ENCODE assay signal across 8 cellular contexts in the genomic region with DNA sequence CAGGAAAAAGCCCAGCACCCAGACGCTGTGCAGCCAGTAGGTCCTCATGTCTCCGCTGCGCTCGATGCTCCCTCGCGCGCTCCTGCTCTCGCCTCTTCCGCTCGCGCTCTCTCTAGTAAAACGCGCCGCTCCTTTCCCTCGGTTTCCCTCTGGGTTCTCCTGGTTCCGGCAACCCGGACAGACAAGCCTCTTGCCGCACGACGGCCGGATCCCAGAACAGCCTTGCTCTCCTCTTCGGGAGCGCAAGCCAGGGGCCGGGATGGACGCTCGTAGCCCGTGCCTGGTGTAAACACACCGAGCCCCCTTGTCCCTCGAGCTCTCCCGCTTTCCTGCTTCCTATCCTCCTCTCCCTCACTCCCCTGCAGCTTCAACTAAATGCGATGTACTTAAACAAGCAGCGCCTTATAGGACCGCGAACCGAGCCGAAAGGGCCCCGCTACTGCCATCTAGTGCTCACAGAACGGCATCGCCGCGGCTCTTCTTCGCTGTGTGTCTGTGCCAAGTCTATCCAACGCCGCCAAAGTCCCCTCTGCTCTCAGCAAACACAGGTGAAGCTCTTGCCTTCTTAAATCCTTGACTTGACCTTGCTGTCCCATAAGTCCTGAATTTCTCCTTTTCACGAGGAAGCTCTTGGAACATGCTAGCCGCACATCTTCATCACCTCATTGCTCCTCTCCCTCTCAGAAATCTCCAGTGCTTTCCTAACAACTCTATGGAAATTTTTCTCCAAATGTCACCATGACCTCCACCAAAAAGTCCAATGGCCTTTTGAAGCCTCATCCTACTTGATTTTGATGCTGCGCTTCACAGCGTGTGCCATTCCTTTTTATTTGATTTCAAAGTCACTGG.
DNase-seq lines count a peak whose midpoint lies in the region; ATAC-seq and TF ChIP-seq lines count a peak whose summit lies in the region.

No MANE protein-coding gene starts in this region.

- no TSS peak for BruUV-seq in Caco-2 (replicated peaks; lab: Mats Ljungman, UMichigan)

- no peak for TF ChIP-seq POLR2A in esophagus squamous epithelium (IDR thresholded peaks at IDR 0.05)

- H3K27me3 ChIP-seq in Caco-2 (replicated peaks; ENCODE audit: control insufficient read depth, insufficient read depth, low read length) (no peaks in the 10 kb centered on the region), esophagus squamous epithelium (peaks cover 0 to 42% (median 0%) of the 10 kb centered on the region in 4 donors)

- peak; percentile 28 to 40 for DNase-seq in Caco-2
- DNase-seq in NCI-H345 treated with DMSO at 0.1 percent for 48 hours (lab: John Stamatoyannopoulos, UW; ENCODE audit: unreplicated experiment) = peak; percentile 56
- DNase-seq in activated CD4-positive, alpha-beta memory T cell treated with anti-CD3 and anti-CD28 coated beads, Interleukin-2, amount 10 ng/mL, durations not matched to agents 7 days and 5 days = peak; percentile 52
- no peak for DNase-seq in esophagus squamous epithelium (lab: John Stamatoyannopoulos, UW)
- peak; percentile 62 to 82 (median 80) for DNase-seq in mucosa of descending colon
- peak; percentile 62 for DNase-seq in stimulated activated naive CD8-positive, alpha-beta T cell treated with anti-CD3 and anti-CD28 coated beads, Interleukin-15, Interleukin-2, amounts not matched to agents 100 U/mL and 50 U/mL, for 24 hours

- H3K27ac ChIP-seq in esophagus squamous epithelium = no peak overlapping the region

- no peaks in the 10 kb centered on the region for H3K36me3 ChIP-seq in Caco-2 (ENCODE audit: control insufficient read depth, insufficient read depth, low read length)
- no peaks in the 10 kb centered on the region for H3K36me3 ChIP-seq in esophagus squamous epithelium
- H3K36me3 ChIP-seq in mucosa of descending colon (ENCODE audit: low read depth) = no peaks in the 10 kb centered on the region

- POLR2A ChIA-PET in Caco-2 (lab: Charles Lee) = no interaction called here
- POLR2A ChIA-PET in activated CD4-positive, alpha-beta memory T cell treated with anti-CD3 and anti-CD28 coated beads, Interleukin-2, amount 10 ng/mL, durations not matched to agents 7 days and 5 days (lab: Charles Lee) = no interaction called here

- CTCF ChIA-PET in Caco-2 (lab: Charles Lee) = interaction anchor here (0.7 kb wide), 1 partner anchor 640 kb away, joined by 4 read pairs; no protein-coding TSS in a partner anchor
- CTCF ChIA-PET in activated CD4-positive, alpha-beta memory T cell treated with anti-CD3 and anti-CD28 coated beads, Interleukin-2, amount 10 ng/mL, durations not matched to agents 7 days and 5 days (lab: Charles Lee) = interaction anchor here (0.6 to 1.5 kb wide), 6 partner anchors 9 to 1399 kb away, joined by 3 to 6 read pairs (median 4); no protein-coding TSS in a partner anchor

- intact Hi-C loops in Caco-2 (cut with micrococcal nuclease; ENCODE audit: unreplicated experiment) (no loop called here), esophagus squamous epithelium (cut with DNase I) (no loop called here), mucosa of descending colon (cut with DNase I, micrococcal nuclease) (no loop called here)

- TF ChIP-seq CTCF in Caco-2 (IDR thresholded peaks at IDR 0.05; ENCODE audit: insufficient read depth in 1 of 2, low read depth in 1 of 2, low read length in 1 of 2, severe bottlenecking in 1 of 2, unreplicated experiment in 1 of 2) = peak; percentile 15 to 16
- TF ChIP-seq CTCF in esophagus squamous epithelium (IDR thresholded peaks at IDR 0.05) = peak in 5 of 6 experiments; percentile 41 to 78 (median 65)
- peak; percentile 81 for TF ChIP-seq CTCF in mucosa of descending colon (IDR thresholded peaks at IDR 0.05)

- H3K4me1 Mint-ChIP-seq in Caco-2 (ENCODE audit: low read depth, unreplicated experiment) = no peaks in the 10 kb centered on the region
- no peaks in the 10 kb centered on the region for H3K4me1 Mint-ChIP-seq in activated CD4-positive, alpha-beta memory T cell treated with anti-CD3 and anti-CD28 coated beads, Interleukin-2, amount 10 ng/mL, durations not matched to agents 7 days and 5 days

- H3K4me1 ChIP-seq in Caco-2 (no peaks in the 10 kb centered on the region), esophagus squamous epithelium (peaks cover 5 to 21% (median 7%) of the 10 kb centered on the region in 3 donors), mucosa of descending colon (ENCODE audit: low read depth) (peaks cover 8% of the 10 kb centered on the region)

- WGBS in esophagus squamous epithelium, 2 donors = 4 to 7% methylated on average over 31 to 46 of the region's 48 CpGs

- ATAC-seq in GM19455 (IDR thresholded peaks at IDR 0.05; ENCODE audit: unreplicated experiment) (peak; percentile 95), HG03460 (IDR thresholded peaks at IDR 0.05; ENCODE audit: unreplicated experiment) (peak; percentile 98), mucosa of descending colon (peak; percentile 93)
- ATAC-seq in stimulated activated naive CD8-positive, alpha-beta T cell treated with anti-CD3 and anti-CD28 coated beads, Interleukin-15, Interleukin-2, amounts not matched to agents 100 U/mL and 50 U/mL, for 24 hours = peak; percentile 75

- no peak overlapping the region for H3K4me3 Mint-ChIP-seq in Caco-2 (ENCODE audit: unreplicated experiment)
- H3K4me3 Mint-ChIP-seq in activated CD4-positive, alpha-beta memory T cell treated with anti-CD3 and anti-CD28 coated beads, Interleukin-2, amount 10 ng/mL, durations not matched to agents 7 days and 5 days = no peak overlapping the region

- H3K27me3 Mint-ChIP-seq in Caco-2 (ENCODE audit: insufficient read depth, unreplicated experiment) = peaks cover 4% of the 10 kb centered on the region
- H3K27me3 Mint-ChIP-seq in activated CD4-positive, alpha-beta memory T cell treated with anti-CD3 and anti-CD28 coated beads, Interleukin-2, amount 10 ng/mL, durations not matched to agents 7 days and 5 days = no peaks in the 10 kb centered on the region

- H3K9me3 Mint-ChIP-seq in Caco-2 (ENCODE audit: unreplicated experiment) = no peaks in the 10 kb centered on the region
- no peaks in the 10 kb centered on the region for H3K9me3 Mint-ChIP-seq in activated CD4-positive, alpha-beta memory T cell treated with anti-CD3 and anti-CD28 coated beads, Interleukin-2, amount 10 ng/mL, durations not matched to agents 7 days and 5 days

- H3K4me3 ChIP-seq in Caco-2 (ENCODE audit: low read depth, low read length) (no peak overlapping the region), esophagus squamous epithelium (peak overlapping the region; percentile 25 to 69 (median 48)), mucosa of descending colon (peak overlapping the region; percentile 9)

- no peaks in the 10 kb centered on the region for H3K36me3 Mint-ChIP-seq in Caco-2 (ENCODE audit: insufficient read depth, unreplicated experiment)
- H3K36me3 Mint-ChIP-seq in activated CD4-positive, alpha-beta memory T cell treated with anti-CD3 and anti-CD28 coated beads, Interleukin-2, amount 10 ng/mL, durations not matched to agents 7 days and 5 days (ENCODE audit: low read depth) = no peaks in the 10 kb centered on the region

- H3K9me3 ChIP-seq in Caco-2 (no peaks in the 10 kb centered on the region), esophagus squamous epithelium (no peaks in the 10 kb centered on the region), mucosa of descending colon (no peaks in the 10 kb centered on the region)

- no peak overlapping the region for H3K27ac Mint-ChIP-seq in Caco-2 (ENCODE audit: unreplicated experiment)
- no peak overlapping the region for H3K27ac Mint-ChIP-seq in activated CD4-positive, alpha-beta memory T cell treated with anti-CD3 and anti-CD28 coated beads, Interleukin-2, amount 10 ng/mL, durations not matched to agents 7 days and 5 days

Comparison
In these comparisons a context has a peak if more than half of its experiments do, and no peak if none do; other contexts are left out.
1. CTCF ChIP-seq: peak in every context shown above with its lines; median percentile 81 in mucosa of descending colon; 65 in esophagus squamous epithelium; 16 in Caco-2.